ENCODE assay signal across 7 cellular contexts in genomic region chrX:56772675-56773521, GRCh38. TPM values are rescaled to one million over a fixed set of nuclear protein-coding genes. Genes with fewer than 3 reads are reported as not detected.
DNase-seq lines count a peak whose midpoint lies in the region; ATAC-seq, FAIRE-seq and TF ChIP-seq lines count a peak whose summit lies in the region.
"Not testable (repeated sequence)": the region's sequence is repeated elsewhere in the genome, so short reads cannot be mapped to it uniquely, and the experiment has no call there.

No MANE protein-coding gene starts in this region.

- not testable (repeated sequence) for H3K9me3 Mint-ChIP-seq in GM23338

- not testable (repeated sequence) for H3K4me1 Mint-ChIP-seq in GM23338

- not testable (repeated sequence) for H3K4me3 Mint-ChIP-seq in GM23338

- no CpG with 5 or more reads among the region's 32 CpGs for WGBS in heart right ventricle, 2 donors
- no CpG with 5 or more reads among the region's 32 CpGs for WGBS in pancreas, 2 donors

- peak; percentile 99 for FAIRE-seq in pancreas (lab: Jason Lieb, UNC)

- ATAC-seq in GM18867 (IDR thresholded peaks at IDR 0.05; ENCODE audit: unreplicated experiment), result peak; percentile 44
- peak; percentile 41 for ATAC-seq in GM19463 (IDR thresholded peaks at IDR 0.05; ENCODE audit: unreplicated experiment)
- ATAC-seq in GM23338, result peak; percentile 35; the same call in 2 of the 3 replicates
- ATAC-seq in HG03095 (IDR thresholded peaks at IDR 0.05; ENCODE audit: unreplicated experiment), result peak; percentile 33
- ATAC-seq in SK-N-SH treated with all-trans-retinoic acid at 6 μM for 48 hours, result peak; percentile 59
- peak; percentile 56 to 88 (median 72) for ATAC-seq in heart right ventricle
- ATAC-seq in pancreas, result peak; percentile 77 to 85 (median 80)

- H3K27ac ChIP-seq in GM23338 (ENCODE audit: low read depth); heart right ventricle; pancreas: not testable (repeated sequence)

- intact Hi-C loops in heart right ventricle (cut with DNase I); pancreas (cut with DNase I): not testable (repeated sequence)

- H3K9me3 ChIP-seq in heart right ventricle, pancreas: not testable (repeated sequence)

- not testable (repeated sequence) for H3K9me2 ChIP-seq in GM23338 (ENCODE audit: insufficient read depth)

- DNase-seq in GM23338 (ENCODE audit: low spot score); heart right ventricle; pancreas: not testable (repeated sequence)

- not testable (repeated sequence) for TF ChIP-seq CTCF in GM23338 (conservative IDR thresholded peaks at IDR 0.05; ENCODE audit: low read depth in 2 of 2); heart right ventricle (IDR thresholded peaks at IDR 0.05); pancreas (IDR thresholded peaks at IDR 0.05)

- H3K27me3 ChIP-seq in GM23338 (ENCODE audit: insufficient read depth); heart right ventricle; pancreas: not testable (repeated sequence)

- not testable (repeated sequence) for H3F3A ChIP-seq in GM23338 (replicated peaks; ENCODE audit: low read depth)

- H2AFZ ChIP-seq in GM23338, result not testable (repeated sequence)

- not testable (repeated sequence) for H3K79me2 ChIP-seq in GM23338 (replicated peaks; ENCODE audit: insufficient read depth)

- H3K27me3 Mint-ChIP-seq in GM23338 (ENCODE audit: insufficient read depth, low read depth, poor library complexity), result not testable (repeated sequence)

- H3K4me1 ChIP-seq in GM23338 (ENCODE audit: insufficient read depth); heart right ventricle; pancreas: not testable (repeated sequence)

- not testable (repeated sequence) for H3K36me3 ChIP-seq in GM23338 (ENCODE audit: insufficient read depth); heart right ventricle; pancreas

- H3K4me3 ChIP-seq in GM23338, heart right ventricle, pancreas: not testable (repeated sequence)

- H3K27ac Mint-ChIP-seq in GM23338, result not testable (repeated sequence)

- H3K4me2 ChIP-seq in GM23338, result not testable (repeated sequence)

- not testable (repeated sequence) for H4K20me1 ChIP-seq in GM23338 (replicated peaks; ENCODE audit: insufficient read depth)

- H3K36me3 Mint-ChIP-seq in GM23338 (ENCODE audit: low read depth), result not testable (repeated sequence)

RNA-seq across cellular contexts. Expression of gene NBDY, which starts 43.9 kb away (rescaled TPM):
- 9.6 and 16.9 TPM in 2 replicates for total RNA-seq in GM23338 (2014; rRNA removed; shearing (Covaris generic))
- polyA plus RNA-seq in GM23338 (2016; fragmentation: Nextera tagmentation; extraction: Ambion mirVana) (197 and 206 TPM in 2 replicates), heart right ventricle (10 to 100 TPM; 11.4 to 29.1 TPM), pancreas (10 to 100 TPM in 1 of 2 donors, 1 to 10 TPM in 1; 7.9 to 19.9 TPM)
- total RNA-seq in heart right ventricle (10 to 100 TPM; 14.7 to 36.7 (median 25.7) TPM), pancreas (10 to 100 TPM in 2 of 6 donors, 1 to 10 TPM in 4; 7.0 to 22.8 (median 9.1) TPM)
